ENCODE assay signal across 8 cellular contexts in genomic region chr20:58650181-58650775, GRCh38. TPM values are rescaled to one million over a fixed set of nuclear protein-coding genes. Genes with fewer than 3 reads are reported as not detected.
DNase-seq lines count a peak whose midpoint lies in the region; ATAC-seq and TF ChIP-seq lines count a peak whose summit lies in the region.

No MANE protein-coding gene starts in this region.

- peak overlapping the region; percentile 89 for H2AFZ ChIP-seq in PC-9

- peak; percentile 60 for DNase-seq in AG08396 (ENCODE audit: low spot score)
- peak in 1 of 2 experiments; percentile 23 for DNase-seq in PC-9
- no peak for DNase-seq in ascending aorta (ENCODE audit: low spot score in 2 of 2)
- DNase-seq in stimulated activated CD4-positive, alpha-beta T cell treated with anti-CD3 and anti-CD28 coated beads, Interleukin-2, amount 100 ng/mL, for 24 hours, result peak; percentile 54
- no peak for DNase-seq in NCI-H1105 treated with DMSO at 0.1 percent for 48 hours (lab: John Stamatoyannopoulos, UW)
- DNase-seq in NCI-H1694 treated with DMSO at 0.1 percent for 48 hours (lab: John Stamatoyannopoulos, UW), result no peak

- CTCF ChIA-PET in PC-9 (lab: Charles Lee), result no interaction called here

- H3K9me3 ChIP-seq in PC-9 (ENCODE audit: insufficient read depth, low read depth) (no peaks in the 10 kb centered on the region), ascending aorta (no peaks in the 10 kb centered on the region), iPS-18c (ENCODE audit: control insufficient read depth, insufficient read depth, low read length) (no peaks in the 10 kb centered on the region)

- peaks cover 9% of the 10 kb centered on the region; the same call in 1 of the 2 replicates for H3F3A ChIP-seq in PC-9 (ENCODE audit: insufficient read depth, low read depth)

- peaks cover 8% of the 10 kb centered on the region; the same call in 1 of the 2 replicates for H3K36me3 ChIP-seq in PC-9 (ENCODE audit: low read depth)
- H3K36me3 ChIP-seq in ascending aorta, result no peaks in the 10 kb centered on the region

- H4K20me1 ChIP-seq in PC-9 (ENCODE audit: insufficient read depth), result peaks cover 17% of the 10 kb centered on the region; the same call in 1 of the 2 replicates

- H3K27me3 ChIP-seq in PC-9 (ENCODE audit: insufficient read depth, low read depth) (no peaks in the 10 kb centered on the region), ascending aorta (no peaks in the 10 kb centered on the region)

- peaks cover 32% of the 10 kb centered on the region for H3K4me1 ChIP-seq in PC-9 (replicated peaks; ENCODE audit: insufficient read depth)
- peaks cover 3 to 38% of the 10 kb centered on the region in 2 donors for H3K4me1 ChIP-seq in ascending aorta

- no peak; the same call in 1 of the 2 replicates for TF ChIP-seq CTCF in PC-9 (conservative IDR thresholded peaks at IDR 0.05)
- no peak for TF ChIP-seq CTCF in ascending aorta (IDR thresholded peaks at IDR 0.05)

- intact Hi-C loops in PC-9 (cut with micrococcal nuclease; ENCODE audit: unreplicated experiment), result loop anchor here (1.0 to 10.0 kb wide), 5 partner anchors 39 to 413 kb away; partner anchors contain the start of genes GNAS and GNAS-AS1
- intact Hi-C loops in ascending aorta (cut with DNase I), result loop anchor here (2.0 kb wide), 5 partner anchors 39 to 413 kb away; partner anchors contain the start of genes RAB22A and VAPB

- no peaks in the 10 kb centered on the region for H3K9me2 ChIP-seq in PC-9 (ENCODE audit: insufficient read depth)

- ATAC-seq in GM21423 (IDR thresholded peaks at IDR 0.05; ENCODE audit: unreplicated experiment), result peak; percentile 14

- H3K27ac ChIP-seq in PC-9 (peak overlapping the region; percentile 77), ascending aorta (peak overlapping the region; percentile 85 to 93)

- H3K4me3 ChIP-seq in PC-9 (peak overlapping the region; percentile 95), ascending aorta (peak overlapping the region; percentile 85 to 98), iPS-18c (ENCODE audit: insufficient read depth, low read depth, low read length) (peak overlapping the region; percentile 88; the same call in 1 of the 2 replicates)

- no TSS peak for BruUV-seq in PC-9 (replicated peaks; lab: Mats Ljungman, UMichigan)

- POLR2A ChIA-PET in PC-9 (lab: Charles Lee; ENCODE audit: unreplicated experiment), result interaction anchor here (0.6 kb wide), 2 partner anchors 169 to 1043 kb away, joined by 4 to 5 read pairs; no protein-coding TSS in a partner anchor

- peaks cover 42% of the 10 kb centered on the region for H3K79me2 ChIP-seq in PC-9 (ENCODE audit: low read depth)

- H3K4me2 ChIP-seq in PC-9, result peak overlapping the region; percentile 83

RNA-seq across cellular contexts. Expression of gene STX16, which starts 0.8 kb away (rescaled TPM):
- total RNA-seq in PC-9 (2021) (76.3 and 85.5 TPM in 2 replicates), ascending aorta (24.7 TPM)

RNA-seq across cellular contexts. Expression of gene NPEPL1, which starts 42.3 kb away (rescaled TPM):
- 24.0 and 36.9 TPM in 2 replicates for total RNA-seq in PC-9 (2021)
- 68.3 TPM for total RNA-seq in ascending aorta

Comparison
In these comparisons a context has a peak if more than half of its experiments do, and no peak if none do; other contexts are left out.
1. DNase-seq: peak in AG08396 (single experiment) and stimulated activated CD4-positive, alpha-beta T cell treated with anti-CD3 and anti-CD28 coated beads, Interleukin-2, amount 100 ng/mL, for 24 hours (2 of 2); none in ascending aorta (0 of 2), NCI-H1105 treated with DMSO at 0.1 percent for 48 hours (single experiment) and NCI-H1694 treated with DMSO at 0.1 percent for 48 hours (single experiment).
2. Peak in every context shown above with its lines, with median percentiles within 50 percentile points of each other: H3K4me3 ChIP-seq.